ENCODE assay signal across 8 cellular contexts in genomic region chr12:119780786-119781434, GRCh38.
DNase-seq lines count a peak whose midpoint lies in the region; ATAC-seq and TF ChIP-seq lines count a peak whose summit lies in the region.

No MANE protein-coding gene starts in this region.

- no peaks in the 10 kb centered on the region for H3K9me3 ChIP-seq in HCT116 (ENCODE audit: control insufficient read depth in 1 of 2, insufficient read depth in 1 of 2, low read depth in 1 of 2, low read length in 2 of 2)
- peaks cover 0 to 11% of the 10 kb centered on the region in 2 donors for H3K9me3 ChIP-seq in right atrium auricular region
- no peaks in the 10 kb centered on the region for H3K9me3 ChIP-seq in smooth muscle cell (replicated peaks; ENCODE audit: low read depth)

- H3K4me2 ChIP-seq in HCT116 (ENCODE audit: low read length) (peak overlapping the region; percentile 13; the same call in 1 of the 2 replicates), smooth muscle cell (peak overlapping the region; percentile 58)

- no peak overlapping the region for H3K4me3 ChIP-seq in HCT116 (replicated peaks in 1 of 2; ENCODE audit: low read depth in 1 of 2, low read length in 2 of 2)
- no peak overlapping the region for H3K4me3 ChIP-seq in right atrium auricular region
- peak overlapping the region; percentile 35 for H3K4me3 ChIP-seq in smooth muscle cell

- peak; percentile 56 for TF ChIP-seq RAD21 in HCT116 (IDR thresholded peaks at IDR 0.05; ENCODE audit: low read depth)

- peak; percentile 77 for ATAC-seq in HCT116
- ATAC-seq in GM18861 (IDR thresholded peaks at IDR 0.05; ENCODE audit: unreplicated experiment), result no peak
- ATAC-seq in HG03342 (IDR thresholded peaks at IDR 0.05; ENCODE audit: unreplicated experiment), result no peak

- no peak for TF ChIP-seq POLR2A in HCT116 (IDR thresholded peaks at IDR 0.05; ENCODE audit: borderline replicate concordance, extremely low read depth, insufficient read depth, insufficient read length)

- H3K9ac ChIP-seq in HCT116 (ENCODE audit: low read length) (no peak overlapping the region), smooth muscle cell (ENCODE audit: low read depth) (no peak overlapping the region)

- peaks cover 6% of the 10 kb centered on the region in 2 experiments; a peak in 3 of 4 replicates for H3K4me1 ChIP-seq in HCT116 (ENCODE audit: control insufficient read depth in 1 of 2, insufficient read depth in 2 of 2, low read length in 2 of 2)
- no peaks in the 10 kb centered on the region for H3K4me1 ChIP-seq in right atrium auricular region
- H3K4me1 ChIP-seq in smooth muscle cell (ENCODE audit: low read depth), result no peaks in the 10 kb centered on the region

- no peak overlapping the region for H3K27ac ChIP-seq in HCT116 (ENCODE audit: low read depth, low read length)
- H3K27ac ChIP-seq in right atrium auricular region, result no peak overlapping the region
- no peak overlapping the region for H3K27ac ChIP-seq in smooth muscle cell (ENCODE audit: low read depth)

- no peaks in the 10 kb centered on the region for H3K9me2 ChIP-seq in HCT116 (ENCODE audit: insufficient read depth)

- no peaks in the 10 kb centered on the region for H3K79me2 ChIP-seq in HCT116 (ENCODE audit: insufficient read depth, low read length)
- no peaks in the 10 kb centered on the region for H3K79me2 ChIP-seq in smooth muscle cell (ENCODE audit: low read depth)

- H2AFZ ChIP-seq in HCT116 (ENCODE audit: low read depth, low read length, poor library complexity, severe bottlenecking) (no peak overlapping the region), smooth muscle cell (ENCODE audit: low read depth) (no peak overlapping the region)

- CTCF ChIA-PET in HCT116 (lab: Charles Lee), result interaction anchor here (0.7 to 2.9 kb wide), 16 partner anchors 9 to 123 kb away, joined by 3 to 11 read pairs (median 4); no protein-coding TSS in a partner anchor

- BruUV-seq in HCT116 (replicated peaks; lab: Mats Ljungman, UMichigan), result no TSS peak

- H3K27me3 ChIP-seq in HCT116 (ENCODE audit: insufficient read depth, low read length), result no peaks in the 10 kb centered on the region
- H3K27me3 ChIP-seq in right atrium auricular region, result no peaks in the 10 kb centered on the region
- H3K27me3 ChIP-seq in smooth muscle cell (ENCODE audit: low read depth), result no peaks in the 10 kb centered on the region

- POLR2A ChIA-PET in HCT116 (lab: Charles Lee), result no interaction called here

- 48% methylated on average over 8 of the region's 8 CpGs for WGBS in smooth muscle cell (ENCODE audit: low lambda C conversion rate)

- TF ChIP-seq CTCF in HCT116 (IDR thresholded peaks at IDR 0.05 in 2 of 3, conservative IDR thresholded peaks at IDR 0.05 in 1 of 3; ENCODE audit: borderline replicate concordance in 1 of 3, insufficient read depth in 1 of 3, low read depth in 2 of 3, low read length in 2 of 3), result peak; percentile 64 to 93 (median 86)
- peak; percentile 66 to 79 for TF ChIP-seq CTCF in right atrium auricular region (IDR thresholded peaks at IDR 0.05)
- peak; percentile 85 for TF ChIP-seq CTCF in smooth muscle cell (IDR thresholded peaks at IDR 0.05; ENCODE audit: borderline replicate concordance, insufficient read depth, poor library complexity, severe bottlenecking)

- H4K20me1 ChIP-seq in HCT116 (ENCODE audit: insufficient read depth) (0 out of 2 replicates have a peak, but pooled peaks cover 4% of the 10 kb centered on the region), smooth muscle cell (ENCODE audit: low read depth) (no peaks in the 10 kb centered on the region)

- intact Hi-C loops in HCT116 (cut with micrococcal nuclease), result loop anchor here (5.0 kb wide), 1 partner anchor 84 kb away; no protein-coding TSS in a partner anchor

- RAD21 ChIA-PET in HCT116 (lab: Charles Lee; ENCODE audit: low non-redundant PET in 1 of 2, low total read pairs in 2 of 2, uncharacterized antibody in 2 of 2, unreplicated experiment in 2 of 2), result interaction anchor here in 1 of 2 experiments (0.8 kb wide), 1 partner anchor 86 kb away, joined by 3 read pairs; no protein-coding TSS in a partner anchor

- DNase-seq in CD1c-positive myeloid dendritic cell (ENCODE audit: extremely low spot score) (peak; percentile 5), HCT116 (ENCODE audit: low read depth, low spot score) (peak; percentile 39), SW480 (ENCODE audit: low spot score) (peak; percentile 63), right atrium auricular region (ENCODE audit: low spot score) (no peak), smooth muscle cell (lab: John Stamatoyannopoulos, UW; ENCODE audit: unreplicated experiment) (no peak), NOMO-1 treated with DMSO at 0.1 percent for 48 hours (lab: John Stamatoyannopoulos, UW; ENCODE audit: unreplicated experiment) (no peak)

- H3K36me3 ChIP-seq in HCT116 (ENCODE audit: control insufficient read depth in 1 of 2, insufficient read depth in 2 of 2, low read length in 2 of 2) (peaks cover 9 to 13% of the 10 kb centered on the region in 2 experiments), right atrium auricular region (no peaks in the 10 kb centered on the region), smooth muscle cell (ENCODE audit: low read depth) (no peaks in the 10 kb centered on the region)

- H3F3A ChIP-seq in smooth muscle cell (ENCODE audit: low read depth), result no peaks in the 10 kb centered on the region

TF ChIP-seq in HCT116, 20 proteins besides CTCF, POLR2A, EP300 and RAD21:
- TF ChIP-seq CBX3 (IDR thresholded peaks at IDR 0.05; ENCODE audit: low read depth) (peak; percentile 20; the same call in 1 of the 2 replicates), YY1 (IDR thresholded peaks at IDR 0.05; ENCODE audit: extremely low read depth, insufficient replicate concordance, low read depth, low read length) (peak; percentile 14), ZNF274 (IDR thresholded peaks at IDR 0.05; ENCODE audit: low read depth, low read length) (no peak)

Comparison
In these comparisons a context has a peak if more than half of its experiments do, and no peak if none do; other contexts are left out.
1. DNase-seq: peak in CD1c-positive myeloid dendritic cell (single experiment), HCT116 (single experiment) and SW480 (single experiment); none in right atrium auricular region (single experiment), smooth muscle cell (single experiment) and NOMO-1 treated with DMSO at 0.1 percent for 48 hours (single experiment).
2. Peak in every context shown above with its lines, with median percentiles within 50 percentile points of each other: CTCF ChIP-seq.